1 cellular context compared by ENCODE assay signal in genomic region chr7:108016841-108017775, GRCh38.
TF ChIP-seq lines count a peak whose summit lies in the region.

No MANE protein-coding gene starts in this region.

TF ChIP-seq in K562, 482 proteins besides CTCF, POLR2A, EP300 and RAD21 (continued from another document):
- TF ChIP-seq HINFP (tag; conservative IDR thresholded peaks at IDR 0.05; ENCODE audit: low read depth) = no peak
- TF ChIP-seq HOXB6 (CRISPR knock-in tag; IDR thresholded peaks at IDR 0.05; ENCODE audit: borderline replicate concordance) = no peak
- no peak for TF ChIP-seq ZNF695 (CRISPR knock-in tag; IDR thresholded peaks at IDR 0.05)
- no peak for TF ChIP-seq ZBTB7A (IDR thresholded peaks at IDR 0.05; ENCODE audit: borderline replicate concordance, control insufficient read depth, low read depth, low read length)
- TF ChIP-seq NR2C2 (CRISPR knock-in tag; IDR thresholded peaks at IDR 0.05) = no peak
- TF ChIP-seq NR2C2 (tag; IDR thresholded peaks at IDR 0.05) = no peak
- TF ChIP-seq TAF15 (IDR thresholded peaks at IDR 0.05; ENCODE audit: low read depth, low read length) = no peak
- TF ChIP-seq RB1 (IDR thresholded peaks at IDR 0.05; ENCODE audit: low read depth) = no peak
- TF ChIP-seq, protein P1, sequence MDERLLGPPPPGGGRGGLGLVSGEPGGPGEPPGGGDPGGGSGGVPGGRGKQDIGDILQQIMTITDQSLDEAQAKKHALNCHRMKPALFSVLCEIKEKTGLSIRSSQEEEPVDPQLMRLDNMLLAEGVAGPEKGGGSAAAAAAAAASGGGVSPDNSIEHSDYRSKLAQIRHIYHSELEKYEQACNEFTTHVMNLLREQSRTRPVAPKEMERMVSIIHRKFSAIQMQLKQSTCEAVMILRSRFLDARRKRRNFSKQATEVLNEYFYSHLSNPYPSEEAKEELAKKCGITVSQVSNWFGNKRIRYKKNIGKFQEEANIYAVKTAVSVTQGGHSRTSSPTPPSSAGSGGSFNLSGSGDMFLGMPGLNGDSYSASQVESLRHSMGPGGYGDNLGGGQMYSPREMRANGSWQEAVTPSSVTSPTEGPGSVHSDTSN (CRISPR knock-in tag; IDR thresholded peaks at IDR 0.05; ENCODE audit: low read depth) = no peak
- TF ChIP-seq, protein P1 (tag; conservative IDR thresholded peaks at IDR 0.05; ENCODE audit: low read depth) = 0 out of 2 replicates have a peak, but pooled peaks have one; percentile 46
- TF ChIP-seq POU5F1 (IDR thresholded peaks at IDR 0.05; ENCODE audit: borderline replicate concordance, low read depth, low read length, partially characterized antibody) = no peak
- 0 out of 2 replicates have a peak, but pooled peaks have one; percentile 2 for TF ChIP-seq JUND (IDR thresholded peaks at IDR 0.05; ENCODE audit: borderline replicate concordance, low read depth, low read length)
- TF ChIP-seq JUND (tag; IDR thresholded peaks at IDR 0.05; ENCODE audit: borderline replicate concordance, low read depth, low read length) = no peak
- TF ChIP-seq ZNF561 (CRISPR knock-in tag; conservative IDR thresholded peaks at IDR 0.05) = no peak
- TF ChIP-seq, protein P2, sequence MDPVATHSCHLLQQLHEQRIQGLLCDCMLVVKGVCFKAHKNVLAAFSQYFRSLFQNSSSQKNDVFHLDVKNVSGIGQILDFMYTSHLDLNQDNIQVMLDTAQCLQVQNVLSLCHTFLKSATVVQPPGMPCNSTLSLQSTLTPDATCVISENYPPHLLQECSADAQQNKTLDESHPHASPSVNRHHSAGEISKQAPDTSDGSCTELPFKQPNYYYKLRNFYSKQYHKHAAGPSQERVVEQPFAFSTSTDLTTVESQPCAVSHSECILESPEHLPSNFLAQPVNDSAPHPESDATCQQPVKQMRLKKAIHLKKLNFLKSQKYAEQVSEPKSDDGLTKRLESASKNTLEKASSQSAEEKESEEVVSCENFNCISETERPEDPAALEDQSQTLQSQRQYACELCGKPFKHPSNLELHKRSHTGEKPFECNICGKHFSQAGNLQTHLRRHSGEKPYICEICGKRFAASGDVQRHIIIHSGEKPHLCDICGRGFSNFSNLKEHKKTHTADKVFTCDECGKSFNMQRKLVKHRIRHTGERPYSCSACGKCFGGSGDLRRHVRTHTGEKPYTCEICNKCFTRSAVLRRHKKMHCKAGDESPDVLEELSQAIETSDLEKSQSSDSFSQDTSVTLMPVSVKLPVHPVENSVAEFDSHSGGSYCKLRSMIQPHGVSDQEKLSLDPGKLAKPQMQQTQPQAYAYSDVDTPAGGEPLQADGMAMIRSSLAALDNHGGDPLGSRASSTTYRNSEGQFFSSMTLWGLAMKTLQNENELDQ (CRISPR knock-in tag; IDR thresholded peaks at IDR 0.05; ENCODE audit: borderline replicate concordance) = no peak
- TF ChIP-seq ZNF408 (CRISPR knock-in tag; IDR thresholded peaks at IDR 0.05; ENCODE audit: low read depth) = no peak
- no peak for TF ChIP-seq ZNF586 (CRISPR knock-in tag; conservative IDR thresholded peaks at IDR 0.05)
- no peak; the same call in 1 of the 2 replicates for TF ChIP-seq CREB1 (IDR thresholded peaks at IDR 0.05)
- TF ChIP-seq CREB1 (CRISPR knock-in tag; IDR thresholded peaks at IDR 0.05) = no peak
- TF ChIP-seq, protein P3, sequence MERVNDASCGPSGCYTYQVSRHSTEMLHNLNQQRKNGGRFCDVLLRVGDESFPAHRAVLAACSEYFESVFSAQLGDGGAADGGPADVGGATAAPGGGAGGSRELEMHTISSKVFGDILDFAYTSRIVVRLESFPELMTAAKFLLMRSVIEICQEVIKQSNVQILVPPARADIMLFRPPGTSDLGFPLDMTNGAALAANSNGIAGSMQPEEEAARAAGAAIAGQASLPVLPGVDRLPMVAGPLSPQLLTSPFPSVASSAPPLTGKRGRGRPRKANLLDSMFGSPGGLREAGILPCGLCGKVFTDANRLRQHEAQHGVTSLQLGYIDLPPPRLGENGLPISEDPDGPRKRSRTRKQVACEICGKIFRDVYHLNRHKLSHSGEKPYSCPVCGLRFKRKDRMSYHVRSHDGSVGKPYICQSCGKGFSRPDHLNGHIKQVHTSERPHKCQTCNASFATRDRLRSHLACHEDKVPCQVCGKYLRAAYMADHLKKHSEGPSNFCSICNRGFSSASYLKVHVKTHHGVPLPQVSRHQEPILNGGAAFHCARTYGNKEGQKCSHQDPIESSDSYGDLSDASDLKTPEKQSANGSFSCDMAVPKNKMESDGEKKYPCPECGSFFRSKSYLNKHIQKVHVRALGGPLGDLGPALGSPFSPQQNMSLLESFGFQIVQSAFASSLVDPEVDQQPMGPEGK (CRISPR knock-in tag; IDR thresholded peaks at IDR 0.05; ENCODE audit: borderline replicate concordance) = no peak
- TF ChIP-seq ELF2 (CRISPR knock-in tag; IDR thresholded peaks at IDR 0.05) = no peak
- peak; percentile 24 for TF ChIP-seq MEIS2 (IDR thresholded peaks at IDR 0.05; ENCODE audit: partially characterized antibody)
- no peak for TF ChIP-seq BHLHE40 (IDR thresholded peaks at IDR 0.05; ENCODE audit: low read length)
- TF ChIP-seq, protein P4, sequence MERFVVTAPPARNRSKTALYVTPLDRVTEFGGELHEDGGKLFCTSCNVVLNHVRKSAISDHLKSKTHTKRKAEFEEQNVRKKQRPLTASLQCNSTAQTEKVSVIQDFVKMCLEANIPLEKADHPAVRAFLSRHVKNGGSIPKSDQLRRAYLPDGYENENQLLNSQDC (CRISPR knock-in tag; IDR thresholded peaks at IDR 0.05) = no peak
- peak; percentile 73 for TF ChIP-seq NFIC (IDR thresholded peaks at IDR 0.05)
- no peak for TF ChIP-seq KDM2B (CRISPR knock-in tag; IDR thresholded peaks at IDR 0.05)
- TF ChIP-seq MBD1 (CRISPR knock-in tag; IDR thresholded peaks at IDR 0.05) = no peak
- 0 out of 2 replicates have a peak, but pooled peaks have one; percentile 50 for TF ChIP-seq BRD4 (IDR thresholded peaks at IDR 0.05)
